Comparison of ENCODE assay signal across 1 cellular context in the genomic region with DNA sequence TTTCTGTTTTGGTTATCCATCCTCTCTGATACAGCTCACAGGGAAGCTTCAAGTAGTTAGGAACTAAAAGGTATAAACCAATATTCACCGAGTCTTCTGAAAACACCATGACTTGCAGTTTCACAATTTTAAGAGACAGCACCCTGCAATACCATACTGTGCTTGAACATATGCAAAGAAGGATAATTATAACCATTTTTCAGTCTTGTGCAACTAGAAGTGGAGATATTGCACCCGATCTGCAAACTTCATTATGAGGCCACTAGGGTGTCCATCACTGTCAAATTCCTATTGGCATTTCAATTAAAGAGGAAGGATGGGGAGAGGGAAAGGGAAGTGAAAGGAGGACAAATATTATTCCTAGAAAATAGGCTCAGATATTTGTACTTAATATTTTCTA.
TF ChIP-seq lines count a peak whose summit lies in the region.

No MANE protein-coding gene starts in this region.

TF ChIP-seq in SK-N-SH, 30 proteins besides CTCF, POLR2A, EP300 and RAD21 (continued from another document):
- TF ChIP-seq RXRA (IDR thresholded peaks at IDR 0.05; ENCODE audit: borderline replicate concordance, low read depth), result no peak
- TF ChIP-seq SIN3A (IDR thresholded peaks at IDR 0.05; ENCODE audit: borderline replicate concordance, low read depth, low read length), result no peak
- no peak for TF ChIP-seq NRF1 (IDR thresholded peaks at IDR 0.05; ENCODE audit: low read depth, low read length)
- no peak for TF ChIP-seq SMC3 (IDR thresholded peaks at IDR 0.05; ENCODE audit: low read depth, low read length)
- no peak for TF ChIP-seq MEF2A (IDR thresholded peaks at IDR 0.05; ENCODE audit: borderline replicate concordance, low read depth)
- TF ChIP-seq TCF12 (IDR thresholded peaks at IDR 0.05), result no peak
TF ChIP-seq in SK-N-SH: peak in this region for 0.
